ENCODE assay signal across 25 cellular contexts in the genomic region with DNA sequence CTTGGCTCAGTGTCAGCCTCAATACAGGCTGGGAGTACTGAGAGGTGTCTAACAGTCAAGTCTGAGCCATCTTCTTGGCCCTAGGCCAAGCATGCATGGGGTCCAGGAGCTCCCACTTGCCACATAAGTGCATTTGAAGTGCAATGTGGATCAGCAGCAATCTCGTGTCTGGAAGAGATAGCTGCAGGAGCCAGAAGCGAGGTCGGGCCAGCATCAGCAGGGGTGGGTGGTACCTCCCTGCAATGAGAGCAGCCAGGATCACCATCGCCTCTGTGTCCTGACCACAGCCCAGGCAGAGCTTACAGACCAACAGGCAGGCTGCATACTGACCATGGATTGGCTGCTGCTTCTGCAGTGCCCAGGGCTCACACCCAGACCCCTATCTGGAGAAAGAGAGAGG.
A peak's percentile ranks its signal among the peaks of the same experiment; 100 is the strongest.
DNase-seq lines count a peak whose midpoint lies in the region; ATAC-seq, FAIRE-seq and TF ChIP-seq lines count a peak whose summit lies in the region.
"Had no signal": no experiment of that assay in that cellular context is flagged by ENCODE, and none has a peak within 500 bp of the region (broad histone marks: within the 10 kb centered on the region; RNA-seq: fewer than 3 reads in every experiment).

No MANE protein-coding gene starts in this region.

- H3F3A ChIP-seq in PC-3 (ENCODE audit: low read length, unreplicated experiment) = no peaks in the 10 kb centered on the region

- no peak for FAIRE-seq in HepG2 (lab: Jason Lieb, UNC)
- FAIRE-seq: A204.1, D721Med, GM12891, GM18507 had no signal

- intact Hi-C loops in PC-3 (cut with micrococcal nuclease) = no loop called here
- intact Hi-C loops in HepG2 (cut with micrococcal nuclease; ENCODE audit: unreplicated experiment) = no loop called here

- no peak overlapping the region for H3K27ac ChIP-seq in osteoblast (ENCODE audit: low read depth, low read length)
- no peak overlapping the region for H3K27ac ChIP-seq in PC-3 (ENCODE audit: low read length)
- no peak overlapping the region for H3K27ac ChIP-seq in HepG2 (ENCODE audit: extremely low read length, insufficient read depth, low read length)
- H3K27ac ChIP-seq: 22Rv1; BLaER1 treated with 17β-estradiol and CSF1 and Interleukin-3, amounts not matched to agents 10 nM and 100 nM had no signal

- H3K36me3 ChIP-seq in osteoblast (ENCODE audit: insufficient read depth, low read length) (no peaks in the 10 kb centered on the region), PC-3 (ENCODE audit: low read depth, low read length) (no peaks in the 10 kb centered on the region), HepG2 (replicated peaks in 1 of 2; ENCODE audit: control insufficient read depth in 1 of 2, insufficient read depth in 2 of 2, low read length in 2 of 2) (no peaks in the 10 kb centered on the region)
- H3K36me3 ChIP-seq: BE2C; BLaER1 treated with 17β-estradiol and CSF1 and Interleukin-3, amounts not matched to agents 10 nM and 100 nM had no signal

- H3K79me2 ChIP-seq in osteoblast (ENCODE audit: insufficient read depth, low read length) = no peaks in the 10 kb centered on the region
- no peaks in the 10 kb centered on the region for H3K79me2 ChIP-seq in PC-3 (ENCODE audit: low read length)
- H3K79me2 ChIP-seq in HepG2 (ENCODE audit: insufficient read depth, low read length) = no peaks in the 10 kb centered on the region

- in situ Hi-C loops in HepG2 (cut with HindIII; ENCODE audit: extremely low pct_ligation_motif_present, low pct_unique_long_range_greater_than_20kb) = no loop called here

- no peak for TF ChIP-seq CTCF in choroid plexus epithelial cell (conservative IDR thresholded peaks at IDR 0.05; ENCODE audit: low read depth, low read length)
- no peak for TF ChIP-seq CTCF in osteoblast (IDR thresholded peaks at IDR 0.05; ENCODE audit: extremely low read depth, low read depth, low read length)
- no peak for TF ChIP-seq CTCF in PC-3 (conservative IDR thresholded peaks at IDR 0.05; ENCODE audit: low read depth, low read length)
- TF ChIP-seq CTCF in HepG2 (CRISPR knock-in tag; IDR thresholded peaks at IDR 0.05) = no peak
- TF ChIP-seq CTCF in GM10266 (IDR thresholded peaks at IDR 0.05; ENCODE audit: control insufficient read depth, insufficient read depth, low read depth, missing control alignments) = no peak

- POLR2A ChIA-PET in PC-3 (lab: Charles Lee; ENCODE audit: unreplicated experiment) = no interaction called here
- POLR2A ChIA-PET in HepG2 (lab: Yijun Ruan, JAX) = no interaction called here

- H4K20me1 ChIP-seq in osteoblast (ENCODE audit: insufficient read depth, low read length) = no peaks in the 10 kb centered on the region
- no peaks in the 10 kb centered on the region for H4K20me1 ChIP-seq in PC-3 (ENCODE audit: low read length)
- H4K20me1 ChIP-seq in HepG2 (ENCODE audit: insufficient read depth, low read length) = no peaks in the 10 kb centered on the region
- H4K20me1 ChIP-seq: BLaER1 treated with 17β-estradiol and CSF1 and Interleukin-3, amounts not matched to agents 10 nM and 100 nM had no signal

- peaks cover 44% of the 10 kb centered on the region for H3K4me1 ChIP-seq in osteoblast (ENCODE audit: insufficient read depth, low read length)
- H3K4me1 ChIP-seq in PC-3 (ENCODE audit: insufficient read depth, low read length) = no peaks in the 10 kb centered on the region
- H3K4me1 ChIP-seq in HepG2 (ENCODE audit: insufficient read depth, low read length) = no peaks in the 10 kb centered on the region
- H3K4me1 ChIP-seq: BE2C had no signal

- 6% methylated on average over 3 of the region's 4 CpGs for WGBS in HepG2 (ENCODE audit: low lambda C conversion rate)

- TF ChIP-seq EP300 in HepG2 (IDR thresholded peaks at IDR 0.05; ENCODE audit: low read depth in 2 of 2, low read length in 2 of 2) (no peak), HepG2 (CRISPR knock-in tag; IDR thresholded peaks at IDR 0.05; ENCODE audit: borderline replicate concordance) (no peak)

- H3K9me3 ChIP-seq in osteoblast (ENCODE audit: low read depth, low read length) (no peaks in the 10 kb centered on the region), PC-3 (ENCODE audit: low read length) (no peaks in the 10 kb centered on the region), HepG2 (ENCODE audit: low read length) (no peaks in the 10 kb centered on the region)
- H3K9me3 ChIP-seq: BE2C; BLaER1 treated with 17β-estradiol and CSF1 and Interleukin-3, amounts not matched to agents 10 nM and 100 nM had no signal

- ATAC-seq in PC-3 (no peak), HepG2 (no peak)

- H3K27me3 ChIP-seq in osteoblast (ENCODE audit: insufficient read depth, low read length) (no peaks in the 10 kb centered on the region), PC-3 (ENCODE audit: low read length) (peaks cover 40% of the 10 kb centered on the region), HepG2 (ENCODE audit: control insufficient read depth in 1 of 2, insufficient read depth in 2 of 2, low read length in 2 of 2) (no peaks in the 10 kb centered on the region; a peak in 1 of 5 replicates)
- H3K27me3 ChIP-seq: BE2C; BLaER1 treated with 17β-estradiol and CSF1 and Interleukin-3, amounts not matched to agents 10 nM and 100 nM had no signal

- H2AFZ ChIP-seq in osteoblast (ENCODE audit: low read length) (no peak overlapping the region), PC-3 (ENCODE audit: low read length) (no peak overlapping the region), HepG2 (ENCODE audit: low read length) (no peak overlapping the region)

- DNase-seq in AG20443 (ENCODE audit: low spot score) = peak; percentile 2
- peak; percentile 36 for DNase-seq in NCI-H446 treated with DMSO at 0.1 percent for 48 hours (lab: John Stamatoyannopoulos, UW)
- DNase-seq in choroid plexus epithelial cell (ENCODE audit: low read depth) = peak; percentile 28
- DNase-seq in osteoblast (ENCODE audit: insufficient read length, low spot score, missing footprints) = peak; percentile 29
- DNase-seq in PC-3 = no peak
- no peak for DNase-seq in cortex of kidney (lab: John Stamatoyannopoulos, UW)
- DNase-seq in HepG2 (ENCODE audit: low spot score) = no peak
- DNase-seq in GM10266 (ENCODE audit: extremely low spot score) = no peak
- DNase-seq: AML-193; BE2C; CD4-positive, alpha-beta T cell; CD8-positive, alpha-beta memory T cell; DMS 273 treated with DMSO at 0.1 percent for 48 hours; DMS79; EL; GDM1; GOT3; H7; HCEC 1CT had no signal

- no TSS peak for BruUV-seq in PC-3 (replicated peaks; lab: Mats Ljungman, UMichigan)
- no TSS peak for BruUV-seq in HepG2 (replicated peaks; lab: Mats Ljungman, UMichigan)

- no peak for TF ChIP-seq RAD21 in HepG2 (CRISPR knock-in tag; IDR thresholded peaks at IDR 0.05)

- H3K4me3 ChIP-seq in choroid plexus epithelial cell (ENCODE audit: low read depth, low read length) = no peak overlapping the region
- H3K4me3 ChIP-seq in osteoblast (ENCODE audit: insufficient read depth, low read length) = no peak overlapping the region
- H3K4me3 ChIP-seq in PC-3 (ENCODE audit: low read length) = no peak overlapping the region
- no peak overlapping the region for H3K4me3 ChIP-seq in HepG2 (replicated peaks in 1 of 3; ENCODE audit: insufficient read depth in 1 of 3, low read depth in 2 of 3, low read length in 3 of 3)
- H3K4me3 ChIP-seq: BLaER1 treated with 17β-estradiol and CSF1 and Interleukin-3, amounts not matched to agents 10 nM and 100 nM had no signal

- no peak for TF ChIP-seq POLR2A in HepG2 (IDR thresholded peaks at IDR 0.05; ENCODE audit: insufficient read depth in 1 of 2, low read depth in 2 of 2, low read length in 2 of 2)

- H3K9ac ChIP-seq in PC-3 (ENCODE audit: low read length) (no peak overlapping the region), HepG2 (ENCODE audit: insufficient read depth, low read depth, low read length) (no peak overlapping the region)
- H3K9ac ChIP-seq: BLaER1 treated with 17β-estradiol and CSF1 and Interleukin-3, amounts not matched to agents 10 nM and 100 nM had no signal

- no peak overlapping the region for H3K4me2 ChIP-seq in osteoblast (ENCODE audit: insufficient read depth, low read length)
- H3K4me2 ChIP-seq in PC-3 (ENCODE audit: low read length) = no peak overlapping the region
- no peak overlapping the region for H3K4me2 ChIP-seq in HepG2 (ENCODE audit: low read depth, low read length)

- CTCF ChIA-PET in PC-3 (lab: Charles Lee) = no interaction called here
- CTCF ChIA-PET in HepG2 (lab: Yijun Ruan, JAX; ENCODE audit: low intra/inter-chr PET ratio, low total read pairs) = no interaction called here

- no peaks in the 10 kb centered on the region for H3K9me2 ChIP-seq in PC-3 (replicated peaks; ENCODE audit: low read length)

TF ChIP-seq in HepG2, 621 proteins besides CTCF, POLR2A, EP300 and RAD21:
- no peak for TF ChIP-seq ZNF562 (CRISPR knock-in tag; IDR thresholded peaks at IDR 0.05; ENCODE audit: borderline replicate concordance)
- TF ChIP-seq ZNF431 (CRISPR knock-in tag; IDR thresholded peaks at IDR 0.05; ENCODE audit: borderline replicate concordance, low read depth) = no peak
- TF ChIP-seq RFXANK (CRISPR knock-in tag; IDR thresholded peaks at IDR 0.05) = no peak

Comparison
In these comparisons a context has a peak if more than half of its experiments do, and no peak if none do; other contexts are left out.
1. DNase-seq: peak in AG20443 (single experiment), NCI-H446 treated with DMSO at 0.1 percent for 48 hours (single experiment), choroid plexus epithelial cell (single experiment) and osteoblast (single experiment); none in PC-3 (single experiment), cortex of kidney (single experiment), HepG2 (single experiment) and GM10266 (single experiment).